In genomic region chr14:23562822-23563472, GRCh38 we compare ENCODE assay signal across 1 cellular context.
TF ChIP-seq lines count a peak whose summit lies in the region.

No MANE protein-coding gene starts in this region.

TF ChIP-seq in HepG2, 621 proteins besides CTCF, POLR2A, EP300 and RAD21 (continued from another document and continues in another):
- TF ChIP-seq ZNF318 (CRISPR knock-in tag; IDR thresholded peaks at IDR 0.05) (0 out of 2 replicates have a peak, but pooled peaks have one; percentile 9), ZNF615 (CRISPR knock-in tag; IDR thresholded peaks at IDR 0.05; ENCODE audit: borderline replicate concordance) (0 out of 2 replicates have a peak, but pooled peaks have one; percentile 14), ZNF543 (CRISPR knock-in tag; IDR thresholded peaks at IDR 0.05) (0 out of 2 replicates have a peak, but pooled peaks have one; percentile 19), NKX3-1 (CRISPR knock-in tag; IDR thresholded peaks at IDR 0.05) (no peak), ZNF512 (CRISPR knock-in tag; IDR thresholded peaks at IDR 0.05) (peak; percentile 31; the same call in 1 of the 2 replicates), HHEX (CRISPR knock-in tag; IDR thresholded peaks at IDR 0.05) (no peak), ZNF841 (CRISPR knock-in tag; IDR thresholded peaks at IDR 0.05; ENCODE audit: borderline replicate concordance) (no peak), CHD2 (IDR thresholded peaks at IDR 0.05; ENCODE audit: low read depth, low read length) (0 out of 2 replicates have a peak, but pooled peaks have one; percentile 38), DPF2 (CRISPR knock-in tag; IDR thresholded peaks at IDR 0.05; ENCODE audit: borderline replicate concordance, low read depth) (no peak), CCAR2 (optimal IDR thresholded peaks at IDR 0.05; ENCODE audit: low read depth, low read length) (peak; percentile 82), ZFX (CRISPR knock-in tag; IDR thresholded peaks at IDR 0.05; ENCODE audit: low read depth) (peak; percentile 77; the same call in 1 of the 2 replicates), LCORL (IDR thresholded peaks at IDR 0.05) (no peak), LCORL (CRISPR knock-in tag; IDR thresholded peaks at IDR 0.05) (no peak), RBM39 (IDR thresholded peaks at IDR 0.05; ENCODE audit: low read depth, low read length, poor library complexity, severe bottlenecking) (peak; percentile 29), ZNF253 (CRISPR knock-in tag; IDR thresholded peaks at IDR 0.05; ENCODE audit: borderline replicate concordance) (0 out of 2 replicates have a peak, but pooled peaks have one; percentile 27), SMARCC2 (IDR thresholded peaks at IDR 0.05) (no peak), NFYC (CRISPR knock-in tag; IDR thresholded peaks at IDR 0.05) (no peak), FOSL2 (CRISPR knock-in tag; IDR thresholded peaks at IDR 0.05) (0 out of 2 replicates have a peak, but pooled peaks have one; percentile 27), MYC (CRISPR knock-in tag; IDR thresholded peaks at IDR 0.05; ENCODE audit: borderline replicate concordance) (peak; percentile 3; the same call in 1 of the 2 replicates), ZNF230 (CRISPR knock-in tag; IDR thresholded peaks at IDR 0.05) (peak; percentile 82; the same call in 1 of the 2 replicates), ETV5 (CRISPR knock-in tag; IDR thresholded peaks at IDR 0.05; ENCODE audit: borderline replicate concordance) (no peak), ZFP91 (CRISPR knock-in tag; IDR thresholded peaks at IDR 0.05; ENCODE audit: borderline replicate concordance) (peak; percentile 25; the same call in 1 of the 2 replicates), MTF2 (CRISPR knock-in tag; IDR thresholded peaks at IDR 0.05; ENCODE audit: borderline replicate concordance) (no peak), KLF13 (CRISPR knock-in tag; IDR thresholded peaks at IDR 0.05) (peak; percentile 45; the same call in 1 of the 2 replicates), ZNF639 (CRISPR knock-in tag; conservative IDR thresholded peaks at IDR 0.05) (no peak), U2AF1 (optimal IDR thresholded peaks at IDR 0.05; ENCODE audit: low read depth, low read length) (peak; percentile 80), GATAD1 (CRISPR knock-in tag; IDR thresholded peaks at IDR 0.05) (peak; percentile 29; the same call in 1 of the 2 replicates), MIER3 (CRISPR knock-in tag; IDR thresholded peaks at IDR 0.05; ENCODE audit: borderline replicate concordance) (peak; percentile 30; the same call in 1 of the 2 replicates), ZNF740 (CRISPR knock-in tag; IDR thresholded peaks at IDR 0.05) (peak; percentile 92), ZNF546 (CRISPR knock-in tag; conservative IDR thresholded peaks at IDR 0.05) (no peak), ISX (CRISPR knock-in tag; conservative IDR thresholded peaks at IDR 0.05) (no peak), KLF15 (CRISPR knock-in tag; IDR thresholded peaks at IDR 0.05; ENCODE audit: borderline replicate concordance) (no peak), MAFF (IDR thresholded peaks at IDR 0.05; ENCODE audit: low read depth, low read length) (no peak), PHF8 (CRISPR knock-in tag; IDR thresholded peaks at IDR 0.05) (no peak), ZNF232 (CRISPR knock-in tag; IDR thresholded peaks at IDR 0.05; ENCODE audit: borderline replicate concordance) (0 out of 2 replicates have a peak, but pooled peaks have one; percentile 12), HDAC1 (CRISPR knock-in tag; IDR thresholded peaks at IDR 0.05) (no peak), ZNF343 (CRISPR knock-in tag; IDR thresholded peaks at IDR 0.05) (0 out of 2 replicates have a peak, but pooled peaks have one; percentile 31), ZNF274 (CRISPR knock-in tag; IDR thresholded peaks at IDR 0.05) (no peak), ZFP37 (CRISPR knock-in tag; IDR thresholded peaks at IDR 0.05; ENCODE audit: borderline replicate concordance) (0 out of 2 replicates have a peak, but pooled peaks have one; percentile 20), ZNF510 (CRISPR knock-in tag; IDR thresholded peaks at IDR 0.05; ENCODE audit: low read depth) (0 out of 2 replicates have a peak, but pooled peaks have one; percentile 60), TBL1XR1 (IDR thresholded peaks at IDR 0.05; ENCODE audit: borderline replicate concordance, low read length, partially characterized antibody) (no peak), KDM4B (CRISPR knock-in tag; IDR thresholded peaks at IDR 0.05) (0 out of 2 replicates have a peak, but pooled peaks have one; percentile 7), ZNF484 (CRISPR knock-in tag; IDR thresholded peaks at IDR 0.05; ENCODE audit: borderline replicate concordance, low read depth) (no peak; the same call in 1 of the 2 replicates), ZNF160 (CRISPR knock-in tag; IDR thresholded peaks at IDR 0.05) (0 out of 2 replicates have a peak, but pooled peaks have one; percentile 36), MYNN (CRISPR knock-in tag; IDR thresholded peaks at IDR 0.05; ENCODE audit: low read depth) (peak; percentile 66; the same call in 1 of the 2 replicates), NR1H2 (CRISPR knock-in tag; IDR thresholded peaks at IDR 0.05; ENCODE audit: borderline replicate concordance, low read depth) (no peak), ZBTB34 (CRISPR knock-in tag; IDR thresholded peaks at IDR 0.05) (no peak), HOMEZ (CRISPR knock-in tag; IDR thresholded peaks at IDR 0.05; ENCODE audit: low read depth) (peak; percentile 63; the same call in 1 of the 2 replicates), GFI1 (CRISPR knock-in tag; IDR thresholded peaks at IDR 0.05; ENCODE audit: borderline replicate concordance) (no peak), GABPB1 (CRISPR knock-in tag; IDR thresholded peaks at IDR 0.05) (no peak; the same call in none of the 2 replicates), SMAD1 (CRISPR knock-in tag; IDR thresholded peaks at IDR 0.05; ENCODE audit: borderline replicate concordance, low read depth) (0 out of 2 replicates have a peak, but pooled peaks have one; percentile 41)
